13 cellular contexts compared by ENCODE assay signal in genomic region chr4:140806175-140806574, GRCh38. TPM values are rescaled to one million over a fixed set of nuclear protein-coding genes. Genes with fewer than 3 reads are reported as not detected.
DNase-seq lines count a peak whose midpoint lies in the region; ATAC-seq and TF ChIP-seq lines count a peak whose summit lies in the region.
"Had no signal": no experiment of that assay in that cellular context is flagged by ENCODE, and none has a peak within 500 bp of the region (broad histone marks: within the 10 kb centered on the region; RNA-seq: fewer than 3 reads in every experiment).

No MANE protein-coding gene starts in this region.

- no peak overlapping the region for H3K27ac Mint-ChIP-seq in natural killer cell treated with Interleukin-12 subunit alpha and Interleukin-12 subunit beta and Interleukin-15 and Interleukin-18, amount 100 ng/mL, for 72 hours
- H3K27ac Mint-ChIP-seq: immature natural killer cell, nephron had no signal

- H3K27me3 Mint-ChIP-seq in natural killer cell treated with Interleukin-12 subunit alpha and Interleukin-12 subunit beta and Interleukin-15 and Interleukin-18, amount 100 ng/mL, for 72 hours: peaks cover 17 to 32% of the 10 kb centered on the region in 2 donors

- ATAC-seq in GM18868 (IDR thresholded peaks at IDR 0.05; ENCODE audit: unreplicated experiment): peak; percentile 76
- ATAC-seq in GM21717 (IDR thresholded peaks at IDR 0.05; ENCODE audit: unreplicated experiment): peak; percentile 71
- ATAC-seq in HG03159 (IDR thresholded peaks at IDR 0.05; ENCODE audit: unreplicated experiment): peak; percentile 75
- peak; percentile 46 to 58 for ATAC-seq in lower lobe of right lung
- no peak for ATAC-seq in natural killer cell treated with Interleukin-12 subunit alpha and Interleukin-12 subunit beta and Interleukin-15 and Interleukin-18, amount 100 ng/mL, for 72 hours
- no peak for ATAC-seq in left lung
- ATAC-seq: stimulated activated naive CD8-positive, alpha-beta T cell treated with anti-CD3 and anti-CD28 coated beads, Interleukin-15, Interleukin-2, amounts not matched to agents 100 U/mL and 50 U/mL, for 24 hours had no signal

- no peak overlapping the region for H3K4me3 Mint-ChIP-seq in natural killer cell treated with Interleukin-12 subunit alpha and Interleukin-12 subunit beta and Interleukin-15 and Interleukin-18, amount 100 ng/mL, for 72 hours
- H3K4me3 Mint-ChIP-seq: immature natural killer cell, nephron had no signal

- no peaks in the 10 kb centered on the region for H3K9me3 ChIP-seq in lower lobe of right lung
- H3K9me3 ChIP-seq in effector memory CD4-positive, alpha-beta T cell (ENCODE audit: control insufficient read depth, low read length): no peaks in the 10 kb centered on the region
- H3K9me3 ChIP-seq in left lung: no peaks in the 10 kb centered on the region

- intact Hi-C loops in lower lobe of right lung (cut with DNase I): no loop called here
- intact Hi-C loops in left lung (cut with DNase I): no loop called here

- no peak for DNase-seq in lower lobe of right lung
- no peak for DNase-seq in natural killer cell treated with Interleukin-12 subunit alpha and Interleukin-12 subunit beta and Interleukin-15 and Interleukin-18, amount 100 ng/mL, for 72 hours (ENCODE audit: low spot score)
- DNase-seq in G401 (ENCODE audit: low spot score): no peak
- DNase-seq in effector memory CD4-positive, alpha-beta T cell: no peak
- DNase-seq in left lung: no peak
- DNase-seq: anterior cingulate cortex; immature natural killer cell; NCI-H2227 treated with DMSO at 0.1 percent for 48 hours; stimulated activated naive CD8-positive, alpha-beta T cell treated with anti-CD3 and anti-CD28 coated beads, Interleukin-15, Interleukin-2, amounts not matched to agents 100 U/mL and 50 U/mL, for 24 hours had no signal

- H3K36me3 Mint-ChIP-seq in natural killer cell treated with Interleukin-12 subunit alpha and Interleukin-12 subunit beta and Interleukin-15 and Interleukin-18, amount 100 ng/mL, for 72 hours: no peaks in the 10 kb centered on the region
- H3K36me3 Mint-ChIP-seq: immature natural killer cell had no signal

- no peaks in the 10 kb centered on the region for H3K4me1 Mint-ChIP-seq in natural killer cell treated with Interleukin-12 subunit alpha and Interleukin-12 subunit beta and Interleukin-15 and Interleukin-18, amount 100 ng/mL, for 72 hours (ENCODE audit: low read depth in 2 of 2)
- H3K4me1 Mint-ChIP-seq: immature natural killer cell had no signal

- H3K36me3 ChIP-seq in lower lobe of right lung: no peaks in the 10 kb centered on the region
- H3K36me3 ChIP-seq in effector memory CD4-positive, alpha-beta T cell (ENCODE audit: control insufficient read depth, insufficient read depth, low read length): no peaks in the 10 kb centered on the region
- no peaks in the 10 kb centered on the region for H3K36me3 ChIP-seq in left lung

- H3K4me3 ChIP-seq in lower lobe of right lung: no peak overlapping the region
- H3K4me3 ChIP-seq in effector memory CD4-positive, alpha-beta T cell (ENCODE audit: insufficient read depth, low read depth, low read length, poor library complexity, severe bottlenecking): no peak overlapping the region
- H3K4me3 ChIP-seq in left lung: no peak overlapping the region

- TF ChIP-seq CTCF in lower lobe of right lung (IDR thresholded peaks at IDR 0.05) (no peak), left lung (IDR thresholded peaks at IDR 0.05) (no peak)

- H3K27me3 ChIP-seq in lower lobe of right lung (ENCODE audit: low read depth): no peaks in the 10 kb centered on the region
- no peaks in the 10 kb centered on the region for H3K27me3 ChIP-seq in effector memory CD4-positive, alpha-beta T cell (replicated peaks; ENCODE audit: control insufficient read depth, insufficient read depth, low read length, poor library complexity, severe bottlenecking)
- no peaks in the 10 kb centered on the region for H3K27me3 ChIP-seq in left lung

- H3K27ac ChIP-seq in lower lobe of right lung (no peak overlapping the region), left lung (no peak overlapping the region)
- H3K27ac ChIP-seq in effector memory CD4-positive, alpha-beta T cell (ENCODE audit: insufficient read depth, low read length, poor library complexity, severe bottlenecking): no peak overlapping the region

- no peaks in the 10 kb centered on the region for H3K9me3 Mint-ChIP-seq in natural killer cell treated with Interleukin-12 subunit alpha and Interleukin-12 subunit beta and Interleukin-15 and Interleukin-18, amount 100 ng/mL, for 72 hours
- H3K9me3 Mint-ChIP-seq: nephron had no signal

- in situ Hi-C loops in G401 (cut with HindIII; ENCODE audit: low sequenced_read_pairs): no loop called here

- peaks cover 13% of the 10 kb centered on the region for H3K4me1 ChIP-seq in lower lobe of right lung
- no peaks in the 10 kb centered on the region for H3K4me1 ChIP-seq in effector memory CD4-positive, alpha-beta T cell (ENCODE audit: control insufficient read depth, insufficient read depth, low read length, poor library complexity, severe bottlenecking)
- peaks cover 0 to 26% of the 10 kb centered on the region in 2 donors for H3K4me1 ChIP-seq in left lung

RNA-seq across cellular contexts. Expression of gene TBC1D9, which starts 50.0 kb away (rescaled TPM):
- total RNA-seq in lower lobe of right lung: 42.6 TPM
- under 1 TPM; 0.05 to 0.33 TPM for total RNA-seq in natural killer cell treated with Interleukin-12 subunit alpha and Interleukin-12 subunit beta and Interleukin-15 and Interleukin-18, amount 100 ng/mL, for 72 hours
- total RNA-seq in G401 (2014; rRNA removed; shearing (Covaris generic)): 4.7 and 9.4 TPM in 2 replicates
- total RNA-seq in left lung: 10 to 100 TPM; 29.0 to 34.0 TPM

Comparison
In these comparisons a context has a peak if more than half of its experiments do, and no peak if none do; other contexts are left out.
1. ATAC-seq: peak in GM18868 (single experiment), GM21717 (single experiment), HG03159 (single experiment) and lower lobe of right lung (2 of 2); none in natural killer cell treated with Interleukin-12 subunit alpha and Interleukin-12 subunit beta and Interleukin-15 and Interleukin-18, amount 100 ng/mL, for 72 hours (0 of 2) and left lung (single experiment).